23 cellular contexts compared by ENCODE assay signal in the genomic region with DNA sequence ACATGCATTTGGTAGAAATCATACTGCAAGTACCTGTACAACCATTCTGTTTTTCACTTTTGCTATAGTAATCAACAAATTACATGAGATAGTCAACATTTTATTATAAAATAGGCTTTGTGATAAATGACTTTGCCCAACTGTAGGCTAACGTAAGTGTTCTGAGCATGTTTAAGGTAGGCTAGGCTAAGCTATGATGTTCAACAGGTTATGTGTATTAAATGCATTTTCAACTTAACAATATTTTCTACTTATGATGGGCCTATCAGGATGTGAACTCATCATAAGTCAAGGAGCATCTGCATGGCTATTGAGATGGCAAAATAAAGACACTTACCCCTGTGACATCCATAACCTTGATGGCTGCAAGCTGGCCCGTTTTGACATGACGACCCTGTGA.
A peak's percentile ranks its signal among the peaks of the same experiment; 100 is the strongest.
DNase-seq lines count a peak whose midpoint lies in the region; ATAC-seq, FAIRE-seq and TF ChIP-seq lines count a peak whose summit lies in the region.
"Had no signal": no experiment of that assay in that cellular context is flagged by ENCODE, and none has a peak within 500 bp of the region (broad histone marks: within the 10 kb centered on the region; RNA-seq: fewer than 3 reads in every experiment).

No MANE protein-coding gene starts in this region.

- no peaks in the 10 kb centered on the region for H3K27me3 ChIP-seq in CD4-positive, alpha-beta T cell (ENCODE audit: control insufficient read depth, insufficient read depth, low read length)
- H3K27me3 ChIP-seq: BLaER1 had no signal

- POLR2A ChIA-PET in CD4-positive, alpha-beta T cell (lab: Charles Lee), result no interaction called here
- POLR2A ChIA-PET in T-cell (lab: Charles Lee), result no interaction called here

- no peak for DNase-seq in activated naive CD4-positive, alpha-beta T cell treated with anti-CD3 and anti-CD28 coated beads, Interleukin-2, amount 10 ng/mL, durations not matched to agents 7 days and 5 days
- DNase-seq in activated naive CD4-positive, alpha-beta T cell treated with anti-CD3 and anti-CD28 coated beads for 36 hours, result no peak
- DNase-seq in CD4-positive, alpha-beta T cell, result no peak
- DNase-seq in GM12892 (ENCODE audit: insufficient read length), result no peak
- DNase-seq in activated CD4-positive, alpha-beta T cell treated with anti-CD3 and anti-CD28 coated beads for 1 hour, result no peak
- no peak for DNase-seq in T-cell
- DNase-seq in kidney, result no peak
- DNase-seq: Calu3; CD4-positive, CD25-positive, alpha-beta regulatory T cell; DMS153; DND-41; GM23248; H7; HCEC 1CT had no signal

- H3K27ac Mint-ChIP-seq in activated naive CD4-positive, alpha-beta T cell treated with anti-CD3 and anti-CD28 coated beads, Interleukin-2, amount 10 ng/mL, durations not matched to agents 7 days and 5 days, result peak overlapping the region; percentile 13
- no peak overlapping the region for H3K27ac Mint-ChIP-seq in activated naive CD4-positive, alpha-beta T cell treated with anti-CD3 and anti-CD28 coated beads for 36 hours
- peak overlapping the region; percentile 56 for H3K27ac Mint-ChIP-seq in CD4-positive, alpha-beta T cell
- H3K27ac Mint-ChIP-seq in T-cell, result no peak overlapping the region
- H3K27ac Mint-ChIP-seq: B cell had no signal

- peaks cover 61% of the 10 kb centered on the region for H3K36me3 Mint-ChIP-seq in activated naive CD4-positive, alpha-beta T cell treated with anti-CD3 and anti-CD28 coated beads, Interleukin-2, amount 10 ng/mL, durations not matched to agents 7 days and 5 days
- H3K36me3 Mint-ChIP-seq in activated naive CD4-positive, alpha-beta T cell treated with anti-CD3 and anti-CD28 coated beads for 36 hours (ENCODE audit: low read depth), result peaks cover 23% of the 10 kb centered on the region
- peaks cover 57% of the 10 kb centered on the region for H3K36me3 Mint-ChIP-seq in CD4-positive, alpha-beta T cell (ENCODE audit: low read depth)
- H3K36me3 Mint-ChIP-seq in T-cell, result peaks cover 48% of the 10 kb centered on the region

- peaks cover 46% of the 10 kb centered on the region for H3K4me1 Mint-ChIP-seq in activated naive CD4-positive, alpha-beta T cell treated with anti-CD3 and anti-CD28 coated beads, Interleukin-2, amount 10 ng/mL, durations not matched to agents 7 days and 5 days
- peaks cover 62% of the 10 kb centered on the region for H3K4me1 Mint-ChIP-seq in activated naive CD4-positive, alpha-beta T cell treated with anti-CD3 and anti-CD28 coated beads for 36 hours (ENCODE audit: low read depth)
- peaks cover 62% of the 10 kb centered on the region for H3K4me1 Mint-ChIP-seq in CD4-positive, alpha-beta T cell (ENCODE audit: low read depth)
- H3K4me1 Mint-ChIP-seq in T-cell, result peaks cover 47 to 53% (median 53%) of the 10 kb centered on the region in 3 donors
- H3K4me1 Mint-ChIP-seq: B cell had no signal

- H3K4me3 Mint-ChIP-seq in activated naive CD4-positive, alpha-beta T cell treated with anti-CD3 and anti-CD28 coated beads, Interleukin-2, amount 10 ng/mL, durations not matched to agents 7 days and 5 days, result no peak overlapping the region
- no peak overlapping the region for H3K4me3 Mint-ChIP-seq in activated naive CD4-positive, alpha-beta T cell treated with anti-CD3 and anti-CD28 coated beads for 36 hours
- no peak overlapping the region for H3K4me3 Mint-ChIP-seq in CD4-positive, alpha-beta T cell
- H3K4me3 Mint-ChIP-seq in T-cell, result no peak overlapping the region
- H3K4me3 Mint-ChIP-seq: B cell; CD4-positive, CD25-positive, alpha-beta regulatory T cell had no signal

- CTCF ChIA-PET in activated naive CD4-positive, alpha-beta T cell treated with anti-CD3 and anti-CD28 coated beads, Interleukin-2, amount 10 ng/mL, durations not matched to agents 7 days and 5 days (lab: Charles Lee), result interaction anchor here (1.0 kb wide), 1 partner anchor 17 kb away, joined by 3 read pairs; no protein-coding TSS in a partner anchor
- CTCF ChIA-PET in activated naive CD4-positive, alpha-beta T cell treated with anti-CD3 and anti-CD28 coated beads for 36 hours (lab: Charles Lee), result no interaction called here
- CTCF ChIA-PET in CD4-positive, alpha-beta T cell (lab: Charles Lee), result no interaction called here
- CTCF ChIA-PET in T-cell (lab: Charles Lee), result no interaction called here

- no peaks in the 10 kb centered on the region for H3K4me1 ChIP-seq in kidney (ENCODE audit: control insufficient read depth in 1 of 2, insufficient read depth in 1 of 2, low read depth in 1 of 2, low read length in 2 of 2)

- ATAC-seq in CD4-positive, alpha-beta T cell (ENCODE audit: poor library complexity), result no peak
- ATAC-seq in T-cell (replicated peaks in 1 of 4), result no peak

- peaks cover 15% of the 10 kb centered on the region for H3K9me3 Mint-ChIP-seq in activated naive CD4-positive, alpha-beta T cell treated with anti-CD3 and anti-CD28 coated beads, Interleukin-2, amount 10 ng/mL, durations not matched to agents 7 days and 5 days
- peaks cover 10% of the 10 kb centered on the region for H3K9me3 Mint-ChIP-seq in activated naive CD4-positive, alpha-beta T cell treated with anti-CD3 and anti-CD28 coated beads for 36 hours
- no peaks in the 10 kb centered on the region for H3K9me3 Mint-ChIP-seq in CD4-positive, alpha-beta T cell
- H3K9me3 Mint-ChIP-seq in T-cell, result peaks cover 0 to 10% (median 3%) of the 10 kb centered on the region in 3 donors

- H3K27ac ChIP-seq in CD4-positive, alpha-beta T cell (ENCODE audit: low read depth, low read length), result no peak overlapping the region
- H3K27ac ChIP-seq in VCaP, result peak overlapping the region; percentile 21; the same call in 1 of the 2 replicates
- H3K27ac ChIP-seq in kidney (ENCODE audit: low read depth in 2 of 2, low read length in 2 of 2), result no peak overlapping the region
- H3K27ac ChIP-seq: 22Rv1, BLaER1, GM23248 had no signal

- H3K9ac ChIP-seq in kidney (ENCODE audit: low read length in 2 of 2), result no peak overlapping the region
- H3K9ac ChIP-seq: BLaER1, GM23248 had no signal

- FAIRE-seq in GM12892 (lab: Jason Lieb, UNC), result peak; percentile 58
- no peak for FAIRE-seq in kidney (lab: Jason Lieb, UNC)
- FAIRE-seq: A204.1, G401.6, GM12878, GM18507, H1 had no signal

- H3K36me3 ChIP-seq in kidney (ENCODE audit: control insufficient read depth in 1 of 2, insufficient read depth in 2 of 2, low read length in 2 of 2), result no peaks in the 10 kb centered on the region
- H3K36me3 ChIP-seq: BLaER1 had no signal

- H3K27me3 Mint-ChIP-seq in activated naive CD4-positive, alpha-beta T cell treated with anti-CD3 and anti-CD28 coated beads, Interleukin-2, amount 10 ng/mL, durations not matched to agents 7 days and 5 days, result no peaks in the 10 kb centered on the region
- no peaks in the 10 kb centered on the region for H3K27me3 Mint-ChIP-seq in activated naive CD4-positive, alpha-beta T cell treated with anti-CD3 and anti-CD28 coated beads for 36 hours (ENCODE audit: low read depth)
- H3K27me3 Mint-ChIP-seq in CD4-positive, alpha-beta T cell, result no peaks in the 10 kb centered on the region
- H3K27me3 Mint-ChIP-seq in T-cell, result no peaks in the 10 kb centered on the region
- H3K27me3 Mint-ChIP-seq: B cell; CD4-positive, CD25-positive, alpha-beta regulatory T cell had no signal

- H3K4me3 ChIP-seq in kidney (ENCODE audit: low read length in 2 of 2), result no peak overlapping the region
- H3K4me3 ChIP-seq: BLaER1, GM12878, GM23248 had no signal

- TF ChIP-seq POLR2A in GM12892 (IDR thresholded peaks at IDR 0.05; ENCODE audit: low read depth, low read length), result no peak

- intact Hi-C loops in activated naive CD4-positive, alpha-beta T cell treated with anti-CD3 and anti-CD28 coated beads for 36 hours (cut with micrococcal nuclease), result no loop called here
- intact Hi-C loops in CD4-positive, alpha-beta T cell (cut with DNase I, micrococcal nuclease), result no loop called here
- intact Hi-C loops in kidney (cut with DNase I), result no loop called here

- no peak for TF ChIP-seq CTCF in CD4-positive, alpha-beta T cell (IDR thresholded peaks at IDR 0.05)
- TF ChIP-seq CTCF in VCaP (conservative IDR thresholded peaks at IDR 0.05), result no peak
- no peak for TF ChIP-seq CTCF in kidney (IDR thresholded peaks at IDR 0.05; ENCODE audit: borderline replicate concordance, extremely low read depth, insufficient read depth)

- peaks cover 4% of the 10 kb centered on the region for H3K9me3 ChIP-seq in CD4-positive, alpha-beta T cell (ENCODE audit: control insufficient read depth, low read length)
- peaks cover 0 to 4% of the 10 kb centered on the region in 2 donors for H3K9me3 ChIP-seq in kidney (ENCODE audit: control insufficient read depth in 1 of 2, low read length in 2 of 2)

Comparison
In these comparisons a context has a peak if more than half of its experiments do, and no peak if none do; other contexts are left out.
1. H3K27ac Mint-ChIP-seq: peak in activated naive CD4-positive, alpha-beta T cell treated with anti-CD3 and anti-CD28 coated beads, Interleukin-2, amount 10 ng/mL, durations not matched to agents 7 days and 5 days (single experiment) and CD4-positive, alpha-beta T cell (single experiment); none in activated naive CD4-positive, alpha-beta T cell treated with anti-CD3 and anti-CD28 coated beads for 36 hours (single experiment) and T-cell (0 of 2).